In genomic region chr18:13800505-13801259, GRCh38 we compare ENCODE assay signal across 9 cellular contexts. TPM values are rescaled to one million over a fixed set of nuclear protein-coding genes. Genes with fewer than 3 reads are reported as not detected.
DNase-seq lines count a peak whose midpoint lies in the region; ATAC-seq and TF ChIP-seq lines count a peak whose summit lies in the region.
"Had no signal": no experiment of that assay in that cellular context is flagged by ENCODE, and none has a peak within 500 bp of the region (broad histone marks: within the 10 kb centered on the region; RNA-seq: fewer than 3 reads in every experiment).

No MANE protein-coding gene starts in this region.

- no peak for DNase-seq in AG09319 (ENCODE audit: extremely low read depth, low read depth)
- peak; percentile 64 for DNase-seq in NCI-H510A treated with DMSO at 0.1 percent for 48 hours (lab: John Stamatoyannopoulos, UW)
- DNase-seq in activated effector memory CD4-positive, alpha-beta T cell treated with anti-CD3 and anti-CD28 coated beads, Interleukin-2, amount 50 U/mL, for 16 hours = peak; percentile 76
- DNase-seq in globus pallidus (ENCODE audit: low spot score) = peak; percentile 65
- DNase-seq in ovary = peak in 4 of 5 donors; percentile 26 to 55 (median 34)
- no peak for DNase-seq in vagina (ENCODE audit: extremely low spot score in 2 of 2)

- peak overlapping the region; percentile 1 for H3K4me3 ChIP-seq in ovary
- peak overlapping the region; percentile 14 to 18 for H3K4me3 ChIP-seq in vagina

- 9 to 11% (median 10%) methylated on average over 30 of the region's 30 CpGs for WGBS in ovary, 3 donors

- H3K27me3 ChIP-seq in ovary = no peaks in the 10 kb centered on the region
- H3K27me3 ChIP-seq in vagina = no peaks in the 10 kb centered on the region

- intact Hi-C loops in ovary (cut with DNase I) (no loop called here), vagina (cut with DNase I) (no loop called here)

- peak; percentile 24 for TF ChIP-seq CTCF in AG09319 (IDR thresholded peaks at IDR 0.05; ENCODE audit: low read depth, low read length)
- TF ChIP-seq CTCF in ovary (IDR thresholded peaks at IDR 0.05) = no peak
- no peak for TF ChIP-seq CTCF in vagina (IDR thresholded peaks at IDR 0.05)

- H3K9me3 ChIP-seq in ovary (no peaks in the 10 kb centered on the region), vagina (no peaks in the 10 kb centered on the region)

- no peak overlapping the region for H3K27ac ChIP-seq in ovary
- no peak overlapping the region for H3K27ac ChIP-seq in vagina
- H3K27ac ChIP-seq: skin epidermis had no signal

- TF ChIP-seq EP300 in ovary (IDR thresholded peaks at IDR 0.05) = no peak

- peak; percentile 75 for ATAC-seq in GM21360 (IDR thresholded peaks at IDR 0.05; ENCODE audit: unreplicated experiment)
- ATAC-seq in GM19351 (IDR thresholded peaks at IDR 0.05; ENCODE audit: unreplicated experiment) = no peak

- H3K36me3 ChIP-seq in ovary (no peaks in the 10 kb centered on the region), vagina (no peaks in the 10 kb centered on the region)

- TF ChIP-seq POLR2A in ovary (IDR thresholded peaks at IDR 0.05) (no peak), vagina (IDR thresholded peaks at IDR 0.05) (no peak)

- H3K4me1 ChIP-seq in ovary (ENCODE audit: insufficient read depth) (peaks cover 2% of the 10 kb centered on the region), vagina (peaks cover 8% of the 10 kb centered on the region)

RNA-seq across cellular contexts. Expression of gene MC5R, which starts 23.3 kb away (rescaled TPM):
- not detected for total RNA-seq in ovary
- polyA plus RNA-seq in ovary = not detected
- 0.74 TPM for total RNA-seq in vagina

Comparison
In these comparisons a context has a peak if more than half of its experiments do, and no peak if none do; other contexts are left out.
1. DNase-seq: peak in NCI-H510A treated with DMSO at 0.1 percent for 48 hours (single experiment), activated effector memory CD4-positive, alpha-beta T cell treated with anti-CD3 and anti-CD28 coated beads, Interleukin-2, amount 50 U/mL, for 16 hours (single experiment), globus pallidus (single experiment) and ovary (4 of 5); none in AG09319 (single experiment) and vagina (0 of 2).